In the genomic region with DNA sequence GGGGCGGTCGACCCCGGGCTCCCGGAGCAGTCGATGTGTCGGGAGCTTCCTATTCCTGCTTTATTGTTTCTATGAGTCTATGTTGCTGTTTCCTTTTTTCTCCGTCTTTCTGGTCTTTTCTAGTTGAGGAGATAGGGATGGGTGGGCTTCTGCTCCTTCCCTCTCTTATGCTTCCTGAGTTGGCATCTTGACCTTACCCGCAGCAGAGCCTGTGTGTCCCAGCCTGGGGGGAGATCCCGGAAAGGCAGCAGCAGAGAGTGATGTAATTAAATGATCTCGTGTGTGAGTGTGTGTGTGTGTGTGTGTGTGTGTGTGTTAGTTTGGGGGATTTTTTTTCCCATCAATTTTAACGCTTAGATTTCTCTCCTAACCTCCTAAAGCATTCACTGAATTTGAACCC, we compare ENCODE assay signal across 15 cellular contexts. TPM values are rescaled to one million over a fixed set of nuclear protein-coding genes. Genes with fewer than 3 reads are reported as not detected.
DNase-seq lines count a peak whose midpoint lies in the region; ATAC-seq, FAIRE-seq and TF ChIP-seq lines count a peak whose summit lies in the region.
"Had no signal": no experiment of that assay in that cellular context is flagged by ENCODE, and none has a peak within 500 bp of the region (broad histone marks: within the 10 kb centered on the region; RNA-seq: fewer than 3 reads in every experiment).

No MANE protein-coding gene starts in this region.

- H3K9ac ChIP-seq in HepG2 (ENCODE audit: insufficient read depth, low read depth, low read length) (no peak overlapping the region), neuronal stem cell (ENCODE audit: low read depth, low read length, poor library complexity) (no peak overlapping the region)

- no peaks in the 10 kb centered on the region for H3K36me3 ChIP-seq in HepG2 (replicated peaks in 1 of 2; ENCODE audit: control insufficient read depth in 1 of 2, insufficient read depth in 2 of 2, low read length in 2 of 2)
- no peaks in the 10 kb centered on the region for H3K36me3 ChIP-seq in right lobe of liver
- no peaks in the 10 kb centered on the region for H3K36me3 ChIP-seq in neuronal stem cell (replicated peaks in 1 of 2; ENCODE audit: control insufficient read depth in 2 of 2, insufficient read depth in 2 of 2, low read length in 2 of 2)
- H3K36me3 ChIP-seq in PC-9 (ENCODE audit: low read depth), result no peaks in the 10 kb centered on the region

- FAIRE-seq in HepG2 (lab: Jason Lieb, UNC) (no peak), GM12892 (lab: Jason Lieb, UNC) (no peak)
- FAIRE-seq: endometrium, islet of Langerhans, small intestine had no signal

- H3K4ac ChIP-seq in neuronal stem cell (ENCODE audit: low read length), result no peak overlapping the region

- POLR2A ChIA-PET in HepG2 (lab: Yijun Ruan, JAX), result no interaction called here
- POLR2A ChIA-PET in PC-9 (lab: Charles Lee; ENCODE audit: unreplicated experiment), result no interaction called here
- POLR2A ChIA-PET in naive thymus-derived CD8-positive, alpha-beta T cell (lab: Charles Lee), result no interaction called here

- DNase-seq in HepG2 (ENCODE audit: low spot score) (no peak), right lobe of liver (no peak), glutamatergic neuron (no peak), neuronal stem cell (ENCODE audit: low spot score) (peak; percentile 9), PC-9 (no peak), GM12892 (ENCODE audit: insufficient read length) (no peak)
- DNase-seq in naive thymus-derived CD8-positive, alpha-beta T cell, result no peak
- DNase-seq: activated naive CD8-positive, alpha-beta T cell treated with anti-CD3 and anti-CD28 coated beads for 36 hours; NCI-H1694 treated with DMSO at 0.1 percent for 48 hours; small intestine had no signal

- H2BK12ac ChIP-seq in neuronal stem cell (ENCODE audit: low read length), result no peak overlapping the region

- no peak overlapping the region for H3K14ac ChIP-seq in neuronal stem cell (ENCODE audit: low read length)

- in situ Hi-C loops in HepG2 (cut with HindIII; ENCODE audit: extremely low pct_ligation_motif_present, low pct_unique_long_range_greater_than_20kb), result no loop called here

- no peaks in the 10 kb centered on the region for H3K79me2 ChIP-seq in HepG2 (ENCODE audit: insufficient read depth, low read length)
- H3K79me2 ChIP-seq in PC-9 (ENCODE audit: low read depth), result no peaks in the 10 kb centered on the region

- no peak overlapping the region for H2BK120ac ChIP-seq in neuronal stem cell (ENCODE audit: low read depth, low read length)

- peaks cover 5% of the 10 kb centered on the region for H3K9me3 Mint-ChIP-seq in glutamatergic neuron (ENCODE audit: unreplicated experiment)
- peaks cover 0 to 14% (median 5%) of the 10 kb centered on the region in 9 donors for H3K9me3 Mint-ChIP-seq in naive thymus-derived CD8-positive, alpha-beta T cell
- H3K9me3 Mint-ChIP-seq: T-helper 2 cell treated with Interferon-gamma antibody and Interleukin-4, amounts not matched to agents 5 μg/mL and 100 μg/mL, for 36 hours had no signal

- H3K18ac ChIP-seq in neuronal stem cell (ENCODE audit: low read length), result peak overlapping the region; percentile 96

- H3K4me1 Mint-ChIP-seq in glutamatergic neuron (ENCODE audit: low read depth, unreplicated experiment), result no peaks in the 10 kb centered on the region
- peaks cover 0 to 3% (median 0%) of the 10 kb centered on the region in 4 donors for H3K4me1 Mint-ChIP-seq in naive thymus-derived CD8-positive, alpha-beta T cell
- H3K4me1 Mint-ChIP-seq: activated naive CD8-positive, alpha-beta T cell treated with anti-CD3 and anti-CD28 coated beads for 36 hours had no signal

- H4K8ac ChIP-seq in neuronal stem cell (ENCODE audit: low read depth, low read length), result no peak overlapping the region

- peak overlapping the region; percentile 25 for H2BK5ac ChIP-seq in neuronal stem cell (ENCODE audit: low read length)

- peak overlapping the region; percentile 96 for H3K4me3 Mint-ChIP-seq in glutamatergic neuron (ENCODE audit: unreplicated experiment)
- no peak overlapping the region for H3K4me3 Mint-ChIP-seq in naive thymus-derived CD8-positive, alpha-beta T cell
- H3K4me3 Mint-ChIP-seq: activated naive CD8-positive, alpha-beta T cell treated with anti-CD3 and anti-CD28 coated beads for 36 hours; T-helper 2 cell treated with Interferon-gamma antibody and Interleukin-4, amounts not matched to agents 5 μg/mL and 100 μg/mL, for 36 hours had no signal

- no peaks in the 10 kb centered on the region; the same call in 1 of the 2 replicates for H3K4me1 ChIP-seq in HepG2 (ENCODE audit: insufficient read depth, low read length)
- H3K4me1 ChIP-seq in right lobe of liver, result peaks cover 0 to 3% (median 0%) of the 10 kb centered on the region in 4 donors
- peaks cover 0 to 3% of the 10 kb centered on the region in 2 donors for H3K4me1 ChIP-seq in neuronal stem cell (ENCODE audit: control insufficient read depth in 2 of 2, insufficient read depth in 1 of 2, low read depth in 1 of 2, low read length in 2 of 2)
- H3K4me1 ChIP-seq in PC-9 (replicated peaks; ENCODE audit: insufficient read depth), result no peaks in the 10 kb centered on the region

- H3K4me3 ChIP-seq in HepG2 (replicated peaks in 1 of 3; ENCODE audit: insufficient read depth in 1 of 3, low read depth in 2 of 3, low read length in 3 of 3) (peak overlapping the region in 1 of 3 experiments; percentile 46; a peak in 2 of 6 replicates), right lobe of liver (peak overlapping the region in 1 of 3 donors; percentile 41), neuronal stem cell (ENCODE audit: low read length in 2 of 2) (peak overlapping the region; percentile 32 to 89), PC-9 (no peak overlapping the region)

- CTCF ChIA-PET in HepG2 (lab: Yijun Ruan, JAX; ENCODE audit: low intra/inter-chr PET ratio, low total read pairs) (no interaction called here), PC-9 (lab: Charles Lee) (no interaction called here)

- H2AK5ac ChIP-seq in neuronal stem cell (ENCODE audit: low read depth, low read length), result no peak overlapping the region

- no peak for TF ChIP-seq RAD21 in HepG2 (CRISPR knock-in tag; IDR thresholded peaks at IDR 0.05)

- TF ChIP-seq CTCF in HepG2 (CRISPR knock-in tag; IDR thresholded peaks at IDR 0.05), result no peak
- TF ChIP-seq CTCF in right lobe of liver (IDR thresholded peaks at IDR 0.05), result no peak
- no peak for TF ChIP-seq CTCF in glutamatergic neuron (IDR thresholded peaks at IDR 0.05; ENCODE audit: partially characterized antibody, unreplicated experiment)
- TF ChIP-seq CTCF in PC-9 (conservative IDR thresholded peaks at IDR 0.05), result no peak

- H3K27ac Mint-ChIP-seq in glutamatergic neuron (ENCODE audit: unreplicated experiment), result peak overlapping the region; percentile 78
- H3K27ac Mint-ChIP-seq in naive thymus-derived CD8-positive, alpha-beta T cell, result no peak overlapping the region
- H3K27ac Mint-ChIP-seq: activated naive CD8-positive, alpha-beta T cell treated with anti-CD3 and anti-CD28 coated beads for 36 hours; T-helper 2 cell treated with Interferon-gamma antibody and Interleukin-4, amounts not matched to agents 5 μg/mL and 100 μg/mL, for 36 hours had no signal

- TF ChIP-seq POLR2A in HepG2 (IDR thresholded peaks at IDR 0.05; ENCODE audit: insufficient read depth in 1 of 2, low read depth in 2 of 2, low read length in 2 of 2), result no peak
- no peak for TF ChIP-seq POLR2A in right lobe of liver (IDR thresholded peaks at IDR 0.05)
- TF ChIP-seq POLR2A in GM12892 (IDR thresholded peaks at IDR 0.05; ENCODE audit: low read depth, low read length), result no peak

- no peaks in the 10 kb centered on the region for H3K36me3 Mint-ChIP-seq in glutamatergic neuron (ENCODE audit: unreplicated experiment)
- peaks cover 0 to 11% (median 1%) of the 10 kb centered on the region in 3 donors for H3K36me3 Mint-ChIP-seq in naive thymus-derived CD8-positive, alpha-beta T cell

- H4K20me1 ChIP-seq in HepG2 (ENCODE audit: insufficient read depth, low read length) (no peaks in the 10 kb centered on the region), PC-9 (ENCODE audit: insufficient read depth) (no peaks in the 10 kb centered on the region)

- H3F3A ChIP-seq in PC-9 (ENCODE audit: insufficient read depth, low read depth), result no peaks in the 10 kb centered on the region

- no peak overlapping the region for H2BK15ac ChIP-seq in neuronal stem cell (ENCODE audit: low read length)

- TF ChIP-seq EP300 in HepG2 (IDR thresholded peaks at IDR 0.05; ENCODE audit: low read depth in 2 of 2, low read length in 2 of 2), result no peak
- TF ChIP-seq EP300 in HepG2 (CRISPR knock-in tag; IDR thresholded peaks at IDR 0.05; ENCODE audit: borderline replicate concordance), result no peak

- H3K4me2 ChIP-seq in HepG2 (ENCODE audit: low read depth, low read length) (peak overlapping the region; percentile 32; the same call in 1 of the 2 replicates), neuronal stem cell (ENCODE audit: insufficient read depth, low read length, poor library complexity, severe bottlenecking) (peak overlapping the region; percentile 66), PC-9 (no peak overlapping the region)

- H3K27me3 ChIP-seq in HepG2 (ENCODE audit: control insufficient read depth in 1 of 2, insufficient read depth in 2 of 2, low read length in 2 of 2) (peaks cover 2 to 17% of the 10 kb centered on the region in 2 experiments; a peak in 3 of 5 replicates), right lobe of liver (peaks cover 0 to 16% of the 10 kb centered on the region in 2 donors), neuronal stem cell (ENCODE audit: control insufficient read depth in 3 of 3, insufficient read depth in 3 of 3, low read depth in 1 of 3, low read length in 3 of 3) (peaks cover 0 to 56% (median 0%) of the 10 kb centered on the region in 3 experiments), PC-9 (ENCODE audit: insufficient read depth, low read depth) (no peaks in the 10 kb centered on the region)

- H2AFZ ChIP-seq in HepG2 (ENCODE audit: low read length) (no peak overlapping the region), neuronal stem cell (ENCODE audit: low read length) (peak overlapping the region; percentile 96), PC-9 (no peak overlapping the region)

- H4K91ac ChIP-seq in neuronal stem cell (ENCODE audit: low read depth, low read length, poor library complexity), result no peak overlapping the region

- intact Hi-C loops in HepG2 (cut with micrococcal nuclease; ENCODE audit: unreplicated experiment) (no loop called here), right lobe of liver (cut with DNase I) (no loop called here), PC-9 (cut with micrococcal nuclease; ENCODE audit: unreplicated experiment) (no loop called here)

- H3K9me2 ChIP-seq in PC-9 (ENCODE audit: insufficient read depth), result no peaks in the 10 kb centered on the region

- H3K9me3 ChIP-seq in HepG2 (ENCODE audit: low read length) (no peaks in the 10 kb centered on the region), right lobe of liver (no peaks in the 10 kb centered on the region), neuronal stem cell (replicated peaks in 1 of 2; ENCODE audit: control insufficient read depth in 2 of 2, insufficient read depth in 1 of 2, low read depth in 1 of 2, low read length in 2 of 2) (no peaks in the 10 kb centered on the region), PC-9 (ENCODE audit: insufficient read depth, low read depth) (no peaks in the 10 kb centered on the region)

- no peaks in the 10 kb centered on the region for H3K79me1 ChIP-seq in neuronal stem cell (ENCODE audit: low read depth, low read length)

- no peak for ATAC-seq in HepG2
- ATAC-seq in right lobe of liver, result no peak
- no peak for ATAC-seq in GM18502 (IDR thresholded peaks at IDR 0.05; ENCODE audit: poor library complexity, unreplicated experiment)
- ATAC-seq in naive thymus-derived CD8-positive, alpha-beta T cell, result no peak

- WGBS in HepG2 (ENCODE audit: low lambda C conversion rate), result 7% methylated on average over 11 of the region's 11 CpGs
- 3% methylated on average over 6 of the region's 11 CpGs for WGBS in right lobe of liver (ENCODE audit: insufficient coverage, low coverage, low lambda C conversion rate, missing lambda C conversion rate)
- WGBS in neuronal stem cell (ENCODE audit: extremely low coverage in 2 of 2, insufficient read length in 2 of 2, insufficient replicate concordance in 1 of 2), 2 donors, result no CpG with 5 or more reads among the region's 11 CpGs

- BruUV-seq in HepG2 (replicated peaks; lab: Mats Ljungman, UMichigan) (no TSS peak), PC-9 (replicated peaks; lab: Mats Ljungman, UMichigan) (no TSS peak)

- H3K27ac ChIP-seq in HepG2 (ENCODE audit: extremely low read length, insufficient read depth, low read length) (no peak overlapping the region), right lobe of liver (no peak overlapping the region), neuronal stem cell (replicated peaks; ENCODE audit: low read length) (no peak overlapping the region), PC-9 (no peak overlapping the region)

- no peak overlapping the region for H3K23ac ChIP-seq in neuronal stem cell (ENCODE audit: low read depth, low read length, poor library complexity)

- peaks cover 6% of the 10 kb centered on the region for H3K27me3 Mint-ChIP-seq in glutamatergic neuron (ENCODE audit: unreplicated experiment)
- peaks cover 13 to 45% (median 20%) of the 10 kb centered on the region in 5 donors for H3K27me3 Mint-ChIP-seq in naive thymus-derived CD8-positive, alpha-beta T cell

RNA-seq across cellular contexts. Expression of a gene that starts 0.5 kb away (rescaled TPM):
- total RNA-seq in HepG2 (2016; rRNA removed; fragmentation: Illumina TruSeq; extraction: Trizol), result not detected in 2 replicates
- total RNA-seq in HepG2 (2016; cell fraction: cytosol; rRNA removed; fragmentation: Illumina TruSeq; extraction: Trizol; ENCODE audit: low read depth), result not detected in 2 replicates
- total RNA-seq in HepG2 (2016; cell fraction: insoluble cytoplasmic fraction; rRNA removed; fragmentation: Illumina TruSeq; extraction: Trizol), result not detected in 2 replicates
- total RNA-seq in HepG2 (2016; cell fraction: membrane; rRNA removed; fragmentation: Illumina TruSeq; extraction: Trizol), result not detected in 2 replicates
- total RNA-seq in HepG2 (2016; cell fraction: nucleus; rRNA removed; fragmentation: Illumina TruSeq; extraction: Trizol), result not detected in 2 replicates
- not detected in 2 replicates for polyA plus RNA-seq in HepG2 (2011; rRNA removed)
- polyA plus RNA-seq in HepG2 (2011; cell fraction: cytosol; rRNA removed), result not detected in 2 replicates
- polyA plus RNA-seq in HepG2 (2011; cell fraction: nucleus; rRNA removed), result 0.09 TPM in 1 of 2 replicates, not detected in the other
- not detected in 2 replicates for polyA plus RNA-seq in HepG2 (2012)
- polyA plus RNA-seq in HepG2 (2016; cell fraction: cytosol; fragmentation: Illumina TruSeq; extraction: Trizol; ENCODE audit: low read depth), result not detected in 2 replicates
- not detected in 2 replicates for polyA plus RNA-seq in HepG2 (2016; cell fraction: insoluble cytoplasmic fraction; fragmentation: Illumina TruSeq; extraction: Trizol; ENCODE audit: low read depth)
- polyA plus RNA-seq in HepG2 (2016; cell fraction: membrane; fragmentation: Illumina TruSeq; extraction: Trizol; ENCODE audit: low read depth), result not detected in 2 replicates
- not detected in 2 replicates for polyA plus RNA-seq in HepG2 (2016; cell fraction: nucleus; fragmentation: Illumina TruSeq; extraction: Trizol; ENCODE audit: insufficient read depth, low read depth)
- polyA minus RNA-seq in HepG2 (2011; rRNA and poly(A)+ RNA removed; ENCODE audit: low replicate concordance), result not detected in 2 replicates
- polyA minus RNA-seq in HepG2 (2011; cell fraction: cytosol; rRNA and poly(A)+ RNA removed), result not detected in 2 replicates
- not detected in 2 replicates for polyA minus RNA-seq in HepG2 (2011; cell fraction: nucleus; rRNA and poly(A)+ RNA removed)
- under 1 TPM in 4 of 6 experiments, not detected in 2; 0.04 to 0.16 (median 0.09) TPM for total RNA-seq in right lobe of liver
- 3.3 TPM for total RNA-seq in glutamatergic neuron (ENCODE audit: unreplicated experiment)
- polyA plus RNA-seq in neuronal stem cell (2013, experiment 1 of 2), result 7.3 TPM
- 7.5 TPM for polyA plus RNA-seq in neuronal stem cell (2013, experiment 2 of 2)
- total RNA-seq in PC-9 (2021), result not detected in 2 replicates
- polyA plus RNA-seq in GM12892 (2012; ENCODE audit: missing spikeins), result not detected
- total RNA-seq in naive thymus-derived CD8-positive, alpha-beta T cell, result not detected
- not detected for polyA plus RNA-seq in naive thymus-derived CD8-positive, alpha-beta T cell
- total RNA-seq: activated CD8-positive, alpha-beta memory T cell treated with anti-CD3 and anti-CD28 coated beads for 36 hours; activated naive CD8-positive, alpha-beta T cell treated with anti-CD3 and anti-CD28 coated beads for 36 hours had no signal
